Comparison of ENCODE assay signal across 8 cellular contexts in the genomic region with DNA sequence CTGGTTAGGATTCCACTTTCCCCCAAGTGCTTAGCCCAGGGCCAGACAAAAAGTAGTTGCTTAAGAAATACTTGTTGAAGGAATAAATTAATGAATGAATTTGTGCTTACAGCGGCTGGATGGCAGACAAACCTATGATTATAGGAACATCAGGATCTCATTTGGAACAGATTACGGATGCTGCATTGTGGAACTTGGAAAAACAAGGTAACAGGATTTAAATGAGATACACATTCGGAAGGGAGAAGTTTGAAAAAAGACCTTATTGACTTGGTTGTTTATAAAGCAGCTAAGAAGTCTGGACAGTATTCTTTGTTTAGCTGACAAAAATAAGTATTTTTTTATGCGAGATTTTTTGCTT. TPM values are rescaled to one million over a fixed set of nuclear protein-coding genes. Genes with fewer than 3 reads are reported as not detected.
A peak's percentile ranks its signal among the peaks of the same experiment; 100 is the strongest.
DNase-seq lines count a peak whose midpoint lies in the region; ATAC-seq and TF ChIP-seq lines count a peak whose summit lies in the region.

No MANE protein-coding gene starts in this region.

- H3K4me1 ChIP-seq in breast epithelium (no peaks in the 10 kb centered on the region), mucosa of descending colon (ENCODE audit: low read depth) (no peaks in the 10 kb centered on the region), aorta (ENCODE audit: control insufficient read depth in 1 of 2, insufficient read depth in 2 of 2, low read length in 2 of 2) (no peaks in the 10 kb centered on the region)

- peak overlapping the region; percentile 98 for H3K27ac Mint-ChIP-seq in stimulated activated naive CD8-positive, alpha-beta T cell treated with anti-CD3 and anti-CD28 coated beads, Interleukin-15, Interleukin-2, amounts not matched to agents 100 ng/mL and 50 ng/mL, for 24 hours

- no peaks in the 10 kb centered on the region for H3K36me3 ChIP-seq in breast epithelium
- H3K36me3 ChIP-seq in mucosa of descending colon (ENCODE audit: low read depth): no peaks in the 10 kb centered on the region
- peaks cover 0 to 4% of the 10 kb centered on the region in 2 donors for H3K36me3 ChIP-seq in aorta (ENCODE audit: control insufficient read depth in 1 of 2, insufficient read depth in 2 of 2, low read length in 1 of 2)

- ATAC-seq in stimulated activated naive CD8-positive, alpha-beta T cell treated with anti-CD3 and anti-CD28 coated beads, Interleukin-15, Interleukin-2, amounts not matched to agents 100 U/mL and 50 U/mL, for 24 hours: no peak
- no peak for ATAC-seq in mucosa of descending colon
- no peak for ATAC-seq in aorta (ENCODE audit: low FRiP score)

- no peaks in the 10 kb centered on the region for H3K27me3 Mint-ChIP-seq in stimulated activated naive CD8-positive, alpha-beta T cell treated with anti-CD3 and anti-CD28 coated beads, Interleukin-15, Interleukin-2, amounts not matched to agents 100 ng/mL and 50 ng/mL, for 24 hours

- peak overlapping the region; percentile 90 for H3K4me3 Mint-ChIP-seq in stimulated activated naive CD8-positive, alpha-beta T cell treated with anti-CD3 and anti-CD28 coated beads, Interleukin-15, Interleukin-2, amounts not matched to agents 100 ng/mL and 50 ng/mL, for 24 hours

- H3K9me3 ChIP-seq in breast epithelium: no peaks in the 10 kb centered on the region
- H3K9me3 ChIP-seq in mucosa of descending colon: no peaks in the 10 kb centered on the region
- H3K9me3 ChIP-seq in aorta (ENCODE audit: control insufficient read depth, low read length): no peaks in the 10 kb centered on the region

- H3K27ac ChIP-seq in breast epithelium (peak overlapping the region; percentile 85 to 91), aorta (ENCODE audit: low read depth in 1 of 2, low read length in 2 of 2) (no peak overlapping the region)

- TF ChIP-seq CTCF in breast epithelium (IDR thresholded peaks at IDR 0.05) (no peak), mucosa of descending colon (IDR thresholded peaks at IDR 0.05) (no peak)

- 10 to 13% methylated on average over 4 of the region's 4 CpGs for WGBS in aorta, 2 donors

- peaks cover 46% of the 10 kb centered on the region for H3K4me1 Mint-ChIP-seq in stimulated activated naive CD8-positive, alpha-beta T cell treated with anti-CD3 and anti-CD28 coated beads, Interleukin-15, Interleukin-2, amounts not matched to agents 100 ng/mL and 50 ng/mL, for 24 hours (ENCODE audit: low read depth)

- TF ChIP-seq POLR2A in breast epithelium (IDR thresholded peaks at IDR 0.05): no peak

- intact Hi-C loops in breast epithelium (cut with DNase I; ENCODE audit: low total_unique reads) (loop anchor here (5.0 kb wide), 1 partner anchor 674 kb away; no protein-coding TSS in a partner anchor), mucosa of descending colon (cut with DNase I, micrococcal nuclease) (no loop called here), aorta (cut with DNase I) (loop anchor here in 1 of 2 donors (5.0 kb wide), 1 partner anchor 104 kb away; a partner anchor contains a TSS)

- no peak for DNase-seq in stimulated activated naive CD8-positive, alpha-beta T cell treated with anti-CD3 and anti-CD28 coated beads, Interleukin-15, Interleukin-2, amounts not matched to agents 100 U/mL and 50 U/mL, for 24 hours
- DNase-seq in breast epithelium (ENCODE audit: low spot score in 2 of 2): no peak
- no peak for DNase-seq in mucosa of descending colon
- DNase-seq in aorta: no peak
- DNase-seq in nucleus accumbens (lab: John Stamatoyannopoulos, UW): no peak
- DNase-seq in HT-29 (ENCODE audit: low spot score): no peak
- DNase-seq in NCI-H2029 treated with DMSO at 0.1 percent for 48 hours (lab: John Stamatoyannopoulos, UW): no peak

- H3K9me3 Mint-ChIP-seq in stimulated activated naive CD8-positive, alpha-beta T cell treated with anti-CD3 and anti-CD28 coated beads, Interleukin-15, Interleukin-2, amounts not matched to agents 100 ng/mL and 50 ng/mL, for 24 hours: no peaks in the 10 kb centered on the region

- no peaks in the 10 kb centered on the region for H3K27me3 ChIP-seq in breast epithelium
- no peaks in the 10 kb centered on the region for H3K27me3 ChIP-seq in aorta (ENCODE audit: control insufficient read depth in 1 of 2, insufficient read depth in 2 of 2, low read length in 1 of 2)

- H3K36me3 Mint-ChIP-seq in stimulated activated naive CD8-positive, alpha-beta T cell treated with anti-CD3 and anti-CD28 coated beads, Interleukin-15, Interleukin-2, amounts not matched to agents 100 ng/mL and 50 ng/mL, for 24 hours (ENCODE audit: low read depth): peaks cover 38% of the 10 kb centered on the region

- H3K4me3 ChIP-seq in breast epithelium: peak overlapping the region; percentile 76 to 95 (median 87)
- peak overlapping the region; percentile 74 for H3K4me3 ChIP-seq in mucosa of descending colon
- H3K4me3 ChIP-seq in aorta (ENCODE audit: low read length in 2 of 2): peak overlapping the region; percentile 59 to 69

RNA-seq across cellular contexts. Expression of a gene that starts 0.6 kb away (rescaled TPM):
- total RNA-seq in breast epithelium (10 to 100 TPM; 23.4 to 27.2 (median 25.2) TPM), mucosa of descending colon (10 to 100 TPM; 12.5 to 16.0 (median 12.6) TPM), aorta (10 to 100 TPM; 16.0 to 17.7 TPM)
- polyA plus RNA-seq in aorta: 10 to 100 TPM in 1 of 2 donors, 1 to 10 TPM in 1; 9.1 to 17.7 TPM
- 19.0 and 24.6 TPM in 2 replicates for total RNA-seq in HT-29 (2014; rRNA removed; shearing (Covaris generic))

RNA-seq across cellular contexts. Expression of a gene that starts 22.0 kb away (rescaled TPM):
- total RNA-seq in breast epithelium (1 to 10 TPM; 1.3 to 3.8 (median 1.8) TPM), mucosa of descending colon (10 to 100 TPM in 1 of 3 donors, 1 to 10 TPM in 2; 2.8 to 18.9 (median 4.0) TPM), aorta (1 to 10 TPM in 1 of 2 donors, under 1 TPM in 1; 0.88 to 2.6 TPM)
- 1 to 10 TPM in 1 of 2 donors, under 1 TPM in 1; 0.56 to 2.3 TPM for polyA plus RNA-seq in aorta
- total RNA-seq in HT-29 (2014; rRNA removed; shearing (Covaris generic)): 90.9 and 94.6 TPM in 2 replicates

RNA-seq across cellular contexts. Expression of a gene that starts 36.7 kb away (rescaled TPM):
- total RNA-seq in breast epithelium (not detected), mucosa of descending colon (1 to 10 TPM in 1 of 3 donors, not detected in 2; 1.0 TPM), aorta (not detected)
- polyA plus RNA-seq in aorta: not detected
- total RNA-seq in HT-29 (2014; rRNA removed; shearing (Covaris generic)): not detected in 2 replicates

Comparison
In these comparisons a context has a peak if more than half of its experiments do, and no peak if none do; other contexts are left out.
1. H3K27ac ChIP-seq: peak in breast epithelium (2 of 2); none in aorta (0 of 2).
2. Peak in every context shown above with its lines, with median percentiles within 50 percentile points of each other: H3K4me3 ChIP-seq.